Comparison of ENCODE assay signal across 1 cellular context in the genomic region with DNA sequence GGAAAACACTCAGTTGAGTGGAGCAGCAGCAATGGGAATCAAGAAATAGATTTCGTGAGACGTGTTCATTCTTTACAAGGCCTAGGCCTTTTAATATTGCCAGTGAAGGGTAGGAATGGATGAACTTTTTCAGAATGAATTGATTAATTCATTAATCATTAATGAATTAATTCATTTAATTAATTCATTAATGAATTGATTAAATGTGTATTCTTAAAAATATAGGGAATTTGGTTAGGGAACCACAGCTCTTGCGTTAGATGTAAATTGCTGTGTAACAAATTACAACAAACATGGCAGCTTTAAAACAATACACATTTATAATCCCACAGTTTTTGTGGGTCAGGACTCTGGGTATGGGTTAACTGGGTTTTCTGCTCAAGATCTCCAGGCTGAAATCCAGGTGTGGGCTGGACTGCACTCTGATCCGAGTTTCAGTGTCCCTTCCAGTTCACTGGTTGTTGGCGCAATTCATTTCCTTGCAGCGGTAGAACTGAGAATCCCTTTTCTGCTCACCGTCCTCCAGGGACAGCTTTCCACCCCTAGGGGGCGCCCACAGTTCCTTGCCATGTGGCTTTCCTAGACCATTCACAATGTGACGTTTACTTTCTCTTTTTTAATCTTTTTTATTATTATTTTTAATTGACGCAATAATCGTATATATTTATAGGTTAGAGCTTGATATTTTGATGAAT.
TF ChIP-seq lines count a peak whose summit lies in the region.

No MANE protein-coding gene starts in this region.

TF ChIP-seq in HepG2, 621 proteins besides CTCF, POLR2A, EP300 and RAD21 (continued from another document and continues in another):
- TF ChIP-seq, protein P1, sequence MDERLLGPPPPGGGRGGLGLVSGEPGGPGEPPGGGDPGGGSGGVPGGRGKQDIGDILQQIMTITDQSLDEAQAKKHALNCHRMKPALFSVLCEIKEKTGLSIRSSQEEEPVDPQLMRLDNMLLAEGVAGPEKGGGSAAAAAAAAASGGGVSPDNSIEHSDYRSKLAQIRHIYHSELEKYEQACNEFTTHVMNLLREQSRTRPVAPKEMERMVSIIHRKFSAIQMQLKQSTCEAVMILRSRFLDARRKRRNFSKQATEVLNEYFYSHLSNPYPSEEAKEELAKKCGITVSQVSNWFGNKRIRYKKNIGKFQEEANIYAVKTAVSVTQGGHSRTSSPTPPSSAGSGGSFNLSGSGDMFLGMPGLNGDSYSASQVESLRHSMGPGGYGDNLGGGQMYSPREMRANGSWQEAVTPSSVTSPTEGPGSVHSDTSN (CRISPR knock-in tag; IDR thresholded peaks at IDR 0.05), result no peak
- TF ChIP-seq ZNF550 (CRISPR knock-in tag; IDR thresholded peaks at IDR 0.05; ENCODE audit: borderline replicate concordance), result no peak
- no peak for TF ChIP-seq PHF20 (CRISPR knock-in tag; IDR thresholded peaks at IDR 0.05)
- no peak; the same call in 1 of the 2 replicates for TF ChIP-seq ZSCAN12 (CRISPR knock-in tag; IDR thresholded peaks at IDR 0.05)
- TF ChIP-seq ZNF510 (CRISPR knock-in tag; IDR thresholded peaks at IDR 0.05; ENCODE audit: low read depth), result no peak
- TF ChIP-seq, protein P2, sequence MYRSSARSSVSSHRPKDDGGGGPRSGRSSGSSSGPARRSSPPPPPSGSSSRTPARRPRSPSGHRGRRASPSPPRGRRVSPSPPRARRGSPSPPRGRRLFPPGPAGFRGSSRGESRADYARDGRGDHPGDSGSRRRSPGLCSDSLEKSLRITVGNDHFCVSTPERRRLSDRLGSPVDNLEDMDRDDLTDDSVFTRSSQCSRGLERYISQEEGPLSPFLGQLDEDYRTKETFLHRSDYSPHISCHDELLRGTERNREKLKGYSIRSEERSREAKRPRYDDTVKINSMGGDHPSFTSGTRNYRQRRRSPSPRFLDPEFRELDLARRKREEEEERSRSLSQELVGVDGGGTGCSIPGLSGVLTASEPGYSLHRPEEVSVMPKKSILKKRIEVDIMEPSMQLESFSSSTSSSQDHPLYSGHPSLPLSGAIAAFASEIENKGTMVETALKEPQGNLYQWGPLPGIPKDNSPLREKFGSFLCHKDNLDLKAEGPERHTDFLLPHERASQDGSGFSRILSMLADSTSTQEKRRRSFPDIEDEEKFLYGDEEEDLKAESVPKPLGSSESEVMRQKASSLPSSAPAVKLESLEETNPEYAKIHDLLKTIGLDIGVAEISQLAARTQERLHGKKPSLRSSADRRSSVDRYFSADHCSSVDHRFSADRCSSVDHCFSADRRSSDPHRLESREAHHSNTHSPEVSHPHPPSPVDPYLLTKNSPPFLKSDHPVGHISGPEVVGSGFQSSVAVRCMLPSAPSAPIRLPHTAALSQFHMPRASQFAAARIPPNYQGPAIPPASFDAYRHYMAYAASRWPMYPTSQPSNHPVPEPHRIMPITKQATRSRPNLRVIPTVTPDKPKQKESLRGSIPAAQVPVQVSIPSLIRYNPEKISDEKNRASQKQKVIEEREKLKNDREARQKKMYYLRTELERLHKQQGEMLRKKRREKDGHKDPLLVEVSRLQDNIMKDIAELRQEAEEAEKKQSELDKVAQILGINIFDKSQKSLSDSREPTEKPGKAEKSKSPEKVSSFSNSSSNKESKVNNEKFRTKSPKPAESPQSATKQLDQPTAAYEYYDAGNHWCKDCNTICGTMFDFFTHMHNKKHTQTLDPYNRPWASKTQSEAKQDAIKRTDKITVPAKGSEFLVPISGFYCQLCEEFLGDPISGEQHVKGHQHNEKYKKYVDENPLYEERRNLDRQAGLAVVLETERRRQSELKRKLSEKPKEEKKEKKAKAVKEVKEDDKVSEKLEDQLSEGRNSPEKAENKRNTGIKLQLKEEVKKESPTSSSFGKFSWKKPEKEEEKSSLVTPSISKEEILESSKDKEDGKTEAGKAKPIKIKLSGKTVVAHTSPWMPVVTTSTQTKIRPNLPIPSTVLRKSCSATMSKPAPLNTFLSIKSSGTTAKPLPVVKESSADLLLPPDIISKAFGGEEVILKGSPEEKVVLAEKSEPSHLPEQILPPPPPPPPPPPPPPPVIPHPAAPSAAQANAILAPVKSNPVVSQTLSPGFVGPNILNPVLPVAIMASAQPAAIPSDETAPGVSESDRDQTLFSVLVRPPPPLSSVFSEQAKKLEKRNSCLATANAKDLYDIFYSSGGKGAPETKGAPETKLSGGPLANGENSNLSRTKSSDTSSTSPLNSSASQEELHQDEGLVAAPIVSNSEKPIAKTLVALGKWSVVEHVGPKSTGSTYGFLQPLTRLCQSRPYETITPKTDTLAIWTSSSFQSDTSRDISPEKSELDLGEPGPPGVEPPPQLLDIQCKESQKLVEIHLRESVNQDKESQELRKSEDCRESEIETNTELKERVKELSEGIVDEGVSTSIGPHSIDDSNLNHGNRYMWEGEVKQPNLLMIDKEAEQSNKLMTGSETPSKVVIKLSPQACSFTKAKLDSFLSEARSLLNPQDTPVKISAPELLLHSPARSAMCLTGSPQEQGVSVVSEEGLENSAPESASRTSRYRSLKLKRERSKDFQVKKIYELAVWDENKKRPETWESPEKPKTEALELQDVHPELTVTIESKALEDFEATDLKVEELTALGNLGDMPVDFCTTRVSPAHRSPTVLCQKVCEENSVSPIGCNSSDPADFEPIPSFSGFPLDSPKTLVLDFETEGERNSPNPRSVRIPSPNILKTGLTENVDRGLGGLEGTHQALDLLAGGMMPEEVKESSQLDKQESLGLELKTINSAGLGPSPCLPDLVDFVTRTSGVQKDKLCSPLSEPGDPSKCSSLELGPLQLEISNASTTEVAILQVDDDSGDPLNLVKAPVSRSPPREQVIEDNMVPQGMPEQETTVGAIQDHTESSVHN (CRISPR knock-in tag; IDR thresholded peaks at IDR 0.05), result no peak
- TF ChIP-seq MIER2 (CRISPR knock-in tag; IDR thresholded peaks at IDR 0.05), result 0 out of 2 replicates have a peak, but pooled peaks have one; percentile 39
- TF ChIP-seq ERF (CRISPR knock-in tag; IDR thresholded peaks at IDR 0.05), result peak; percentile 35; the same call in 1 of the 2 replicates
- 0 out of 2 replicates have a peak, but pooled peaks have one; percentile 12 for TF ChIP-seq ZNF350 (CRISPR knock-in tag; IDR thresholded peaks at IDR 0.05; ENCODE audit: borderline replicate concordance, low read depth)
- peak; percentile 38; the same call in 1 of the 2 replicates for TF ChIP-seq TCF7 (IDR thresholded peaks at IDR 0.05; ENCODE audit: low read depth)
- TF ChIP-seq JUND (CRISPR knock-in tag; IDR thresholded peaks at IDR 0.05), result no peak
- TF ChIP-seq, protein P3, sequence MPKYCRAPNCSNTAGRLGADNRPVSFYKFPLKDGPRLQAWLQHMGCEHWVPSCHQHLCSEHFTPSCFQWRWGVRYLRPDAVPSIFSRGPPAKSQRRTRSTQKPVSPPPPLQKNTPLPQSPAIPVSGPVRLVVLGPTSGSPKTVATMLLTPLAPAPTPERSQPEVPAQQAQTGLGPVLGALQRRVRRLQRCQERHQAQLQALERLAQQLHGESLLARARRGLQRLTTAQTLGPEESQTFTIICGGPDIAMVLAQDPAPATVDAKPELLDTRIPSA (CRISPR knock-in tag; IDR thresholded peaks at IDR 0.05; ENCODE audit: borderline replicate concordance), result no peak; the same call in 1 of the 2 replicates
- no peak for TF ChIP-seq GTF3A (CRISPR knock-in tag; conservative IDR thresholded peaks at IDR 0.05)
- no peak for TF ChIP-seq ZBTB42 (CRISPR knock-in tag; IDR thresholded peaks at IDR 0.05)
- TF ChIP-seq, protein P4, sequence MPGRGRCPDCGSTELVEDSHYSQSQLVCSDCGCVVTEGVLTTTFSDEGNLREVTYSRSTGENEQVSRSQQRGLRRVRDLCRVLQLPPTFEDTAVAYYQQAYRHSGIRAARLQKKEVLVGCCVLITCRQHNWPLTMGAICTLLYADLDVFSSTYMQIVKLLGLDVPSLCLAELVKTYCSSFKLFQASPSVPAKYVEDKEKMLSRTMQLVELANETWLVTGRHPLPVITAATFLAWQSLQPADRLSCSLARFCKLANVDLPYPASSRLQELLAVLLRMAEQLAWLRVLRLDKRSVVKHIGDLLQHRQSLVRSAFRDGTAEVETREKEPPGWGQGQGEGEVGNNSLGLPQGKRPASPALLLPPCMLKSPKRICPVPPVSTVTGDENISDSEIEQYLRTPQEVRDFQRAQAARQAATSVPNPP (CRISPR knock-in tag; IDR thresholded peaks at IDR 0.05), result no peak
- no peak for TF ChIP-seq ZEB1 (IDR thresholded peaks at IDR 0.05; ENCODE audit: insufficient replicate concordance, low read depth)
- TF ChIP-seq ATM (IDR thresholded peaks at IDR 0.05; ENCODE audit: borderline replicate concordance), result no peak
- no peak for TF ChIP-seq KMT2B (CRISPR knock-in tag; IDR thresholded peaks at IDR 0.05)
- no peak for TF ChIP-seq RARG (CRISPR knock-in tag; IDR thresholded peaks at IDR 0.05; ENCODE audit: low read depth)
- peak; percentile 76 for TF ChIP-seq KDM2A (CRISPR knock-in tag; IDR thresholded peaks at IDR 0.05; ENCODE audit: borderline replicate concordance, low read depth)
- TF ChIP-seq ZKSCAN5 (CRISPR knock-in tag; IDR thresholded peaks at IDR 0.05), result no peak
- TF ChIP-seq THYN1 (CRISPR knock-in tag; IDR thresholded peaks at IDR 0.05; ENCODE audit: borderline replicate concordance, low read depth), result no peak
- TF ChIP-seq, protein P5, sequence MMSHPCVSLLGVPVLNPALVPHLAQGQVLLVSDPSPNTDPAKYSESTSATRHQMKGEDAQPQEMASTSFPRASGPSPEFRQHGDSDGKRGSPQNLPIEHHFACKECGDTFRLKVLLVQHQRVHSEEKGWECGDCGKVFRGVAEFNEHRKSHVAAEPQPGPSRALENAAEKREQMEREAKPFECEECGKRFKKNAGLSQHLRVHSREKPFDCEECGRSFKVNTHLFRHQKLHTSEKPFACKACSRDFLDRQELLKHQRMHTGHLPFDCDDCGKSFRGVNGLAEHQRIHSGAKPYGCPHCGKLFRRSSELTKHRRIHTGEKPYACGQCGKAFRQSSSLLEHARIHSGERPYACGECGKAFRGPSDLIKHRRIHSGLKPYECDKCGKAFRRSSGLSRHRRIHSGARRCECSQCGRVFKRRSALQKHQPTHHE (CRISPR knock-in tag; IDR thresholded peaks at IDR 0.05; ENCODE audit: borderline replicate concordance), result no peak
- no peak for TF ChIP-seq PAWR (CRISPR knock-in tag; IDR thresholded peaks at IDR 0.05; ENCODE audit: borderline replicate concordance)
- TF ChIP-seq, protein P6, sequence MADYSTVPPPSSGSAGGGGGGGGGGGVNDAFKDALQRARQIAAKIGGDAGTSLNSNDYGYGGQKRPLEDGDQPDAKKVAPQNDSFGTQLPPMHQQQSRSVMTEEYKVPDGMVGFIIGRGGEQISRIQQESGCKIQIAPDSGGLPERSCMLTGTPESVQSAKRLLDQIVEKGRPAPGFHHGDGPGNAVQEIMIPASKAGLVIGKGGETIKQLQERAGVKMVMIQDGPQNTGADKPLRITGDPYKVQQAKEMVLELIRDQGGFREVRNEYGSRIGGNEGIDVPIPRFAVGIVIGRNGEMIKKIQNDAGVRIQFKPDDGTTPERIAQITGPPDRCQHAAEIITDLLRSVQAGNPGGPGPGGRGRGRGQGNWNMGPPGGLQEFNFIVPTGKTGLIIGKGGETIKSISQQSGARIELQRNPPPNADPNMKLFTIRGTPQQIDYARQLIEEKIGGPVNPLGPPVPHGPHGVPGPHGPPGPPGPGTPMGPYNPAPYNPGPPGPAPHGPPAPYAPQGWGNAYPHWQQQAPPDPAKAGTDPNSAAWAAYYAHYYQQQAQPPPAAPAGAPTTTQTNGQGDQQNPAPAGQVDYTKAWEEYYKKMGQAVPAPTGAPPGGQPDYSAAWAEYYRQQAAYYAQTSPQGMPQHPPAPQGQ (CRISPR knock-in tag; IDR thresholded peaks at IDR 0.05; ENCODE audit: borderline replicate concordance), result no peak
- TF ChIP-seq ZFX (CRISPR knock-in tag; IDR thresholded peaks at IDR 0.05; ENCODE audit: low read depth), result peak; percentile 37; the same call in 1 of the 2 replicates
- TF ChIP-seq JUNB (CRISPR knock-in tag; IDR thresholded peaks at IDR 0.05; ENCODE audit: borderline replicate concordance), result no peak
- TF ChIP-seq, protein P7, sequence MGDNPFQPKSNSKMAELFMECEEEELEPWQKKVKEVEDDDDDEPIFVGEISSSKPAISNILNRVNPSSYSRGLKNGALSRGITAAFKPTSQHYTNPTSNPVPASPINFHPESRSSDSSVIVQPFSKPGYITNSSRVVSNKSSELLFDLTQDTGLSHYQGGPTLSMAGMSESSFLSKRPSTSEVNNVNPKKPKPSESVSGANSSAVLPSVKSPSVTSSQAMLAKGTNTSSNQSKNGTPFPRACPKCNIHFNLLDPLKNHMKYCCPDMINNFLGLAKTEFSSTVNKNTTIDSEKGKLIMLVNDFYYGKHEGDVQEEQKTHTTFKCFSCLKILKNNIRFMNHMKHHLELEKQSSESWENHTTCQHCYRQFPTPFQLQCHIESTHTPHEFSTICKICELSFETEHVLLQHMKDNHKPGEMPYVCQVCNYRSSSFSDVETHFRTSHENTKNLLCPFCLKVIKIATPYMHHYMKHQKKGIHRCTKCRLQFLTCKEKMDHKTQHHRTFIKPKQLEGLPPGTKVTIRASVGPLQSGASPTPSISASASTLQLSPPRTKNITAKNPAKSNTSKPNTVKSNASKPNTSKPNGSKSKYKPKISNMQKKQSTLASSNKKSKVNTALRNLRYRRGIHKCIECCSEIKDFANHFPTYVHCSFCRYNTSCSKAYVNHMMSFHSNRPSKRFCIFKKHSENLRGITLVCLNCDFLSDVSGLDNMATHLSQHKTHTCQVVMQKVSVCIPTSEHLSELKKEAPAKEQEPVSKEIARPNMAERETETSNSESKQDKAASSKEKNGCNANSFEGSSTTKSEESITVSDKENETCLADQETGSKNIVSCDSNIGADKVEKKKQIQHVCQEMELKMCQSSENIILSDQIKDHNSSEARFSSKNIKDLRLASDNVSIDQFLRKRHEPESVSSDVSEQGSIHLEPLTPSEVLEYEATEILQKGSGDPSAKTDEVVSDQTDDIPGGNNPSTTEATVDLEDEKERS (CRISPR knock-in tag; IDR thresholded peaks at IDR 0.05), result no peak
- TF ChIP-seq, protein P8, sequence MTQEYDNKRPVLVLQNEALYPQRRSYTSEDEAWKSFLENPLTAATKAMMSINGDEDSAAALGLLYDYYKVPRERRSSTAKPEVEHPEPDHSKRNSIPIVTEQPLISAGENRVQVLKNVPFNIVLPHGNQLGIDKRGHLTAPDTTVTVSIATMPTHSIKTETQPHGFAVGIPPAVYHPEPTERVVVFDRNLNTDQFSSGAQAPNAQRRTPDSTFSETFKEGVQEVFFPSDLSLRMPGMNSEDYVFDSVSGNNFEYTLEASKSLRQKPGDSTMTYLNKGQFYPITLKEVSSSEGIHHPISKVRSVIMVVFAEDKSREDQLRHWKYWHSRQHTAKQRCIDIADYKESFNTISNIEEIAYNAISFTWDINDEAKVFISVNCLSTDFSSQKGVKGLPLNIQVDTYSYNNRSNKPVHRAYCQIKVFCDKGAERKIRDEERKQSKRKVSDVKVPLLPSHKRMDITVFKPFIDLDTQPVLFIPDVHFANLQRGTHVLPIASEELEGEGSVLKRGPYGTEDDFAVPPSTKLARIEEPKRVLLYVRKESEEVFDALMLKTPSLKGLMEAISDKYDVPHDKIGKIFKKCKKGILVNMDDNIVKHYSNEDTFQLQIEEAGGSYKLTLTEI (CRISPR knock-in tag; conservative IDR thresholded peaks at IDR 0.05), result no peak
- TF ChIP-seq ZNF672 (CRISPR knock-in tag; IDR thresholded peaks at IDR 0.05), result no peak
- no peak for TF ChIP-seq DR1 (CRISPR knock-in tag; IDR thresholded peaks at IDR 0.05)
- TF ChIP-seq EED (CRISPR knock-in tag; IDR thresholded peaks at IDR 0.05), result no peak
- TF ChIP-seq ZNF598 (CRISPR knock-in tag; IDR thresholded peaks at IDR 0.05; ENCODE audit: borderline replicate concordance), result no peak
- TF ChIP-seq BRCA1 (CRISPR knock-in tag; IDR thresholded peaks at IDR 0.05), result peak; percentile 42; the same call in 1 of the 2 replicates
- no peak for TF ChIP-seq ETV6 (CRISPR knock-in tag; conservative IDR thresholded peaks at IDR 0.05)
- TF ChIP-seq, protein P9, sequence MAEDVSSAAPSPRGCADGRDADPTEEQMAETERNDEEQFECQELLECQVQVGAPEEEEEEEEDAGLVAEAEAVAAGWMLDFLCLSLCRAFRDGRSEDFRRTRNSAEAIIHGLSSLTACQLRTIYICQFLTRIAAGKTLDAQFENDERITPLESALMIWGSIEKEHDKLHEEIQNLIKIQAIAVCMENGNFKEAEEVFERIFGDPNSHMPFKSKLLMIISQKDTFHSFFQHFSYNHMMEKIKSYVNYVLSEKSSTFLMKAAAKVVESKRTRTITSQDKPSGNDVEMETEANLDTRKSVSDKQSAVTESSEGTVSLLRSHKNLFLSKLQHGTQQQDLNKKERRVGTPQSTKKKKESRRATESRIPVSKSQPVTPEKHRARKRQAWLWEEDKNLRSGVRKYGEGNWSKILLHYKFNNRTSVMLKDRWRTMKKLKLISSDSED (CRISPR knock-in tag; IDR thresholded peaks at IDR 0.05), result no peak
